ENCODE assay signal across 8 cellular contexts in the genomic region with DNA sequence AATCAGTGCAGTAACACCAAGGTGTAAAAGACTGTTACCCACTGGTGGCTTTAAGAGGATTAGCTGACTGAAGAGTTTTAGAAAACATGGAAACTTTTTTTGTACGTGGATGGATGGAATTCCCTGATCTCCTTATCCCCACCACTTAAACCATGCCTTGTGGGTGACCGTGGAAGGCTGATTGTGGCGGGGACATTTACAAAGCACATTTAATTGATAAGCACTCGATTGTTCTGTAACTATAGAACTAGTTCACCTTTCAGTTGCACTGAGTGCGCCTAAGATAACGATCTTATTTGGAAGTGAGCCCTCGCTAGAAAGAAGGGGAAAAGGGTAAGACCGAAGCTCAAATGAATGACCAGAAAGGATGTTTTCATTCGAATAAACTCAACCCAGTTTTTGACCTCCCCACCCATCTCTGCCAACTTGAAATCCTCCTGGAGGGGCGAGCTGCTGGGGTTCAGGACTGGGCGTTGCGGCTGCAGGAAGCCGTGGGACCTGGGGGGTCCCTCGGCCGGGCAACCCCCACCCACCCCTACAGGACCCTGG. TPM values are rescaled to one million over a fixed set of nuclear protein-coding genes. Genes with fewer than 3 reads are reported as not detected.
A peak's percentile ranks its signal among the peaks of the same experiment; 100 is the strongest.
DNase-seq lines count a peak whose midpoint lies in the region; ATAC-seq and TF ChIP-seq lines count a peak whose summit lies in the region.

No MANE protein-coding gene starts in this region.

- 0 out of 2 replicates have a peak, but pooled peaks cover 7% of the 10 kb centered on the region for H4K20me1 ChIP-seq in PC-3 (ENCODE audit: low read length)

- peak overlapping the region; percentile 75 for H2AFZ ChIP-seq in PC-3 (ENCODE audit: low read length)

- H3K4me1 Mint-ChIP-seq in activated T-cell treated with anti-CD3 and anti-CD28 coated beads, Interleukin-2, amount 50 U/mL, for 24 hours (ENCODE audit: low read depth), result peaks cover 42% of the 10 kb centered on the region

- no peaks in the 10 kb centered on the region for H3K9me3 Mint-ChIP-seq in activated T-cell treated with anti-CD3 and anti-CD28 coated beads, Interleukin-2, amount 50 U/mL, for 24 hours

- H3K4me3 Mint-ChIP-seq in activated T-cell treated with anti-CD3 and anti-CD28 coated beads, Interleukin-2, amount 50 U/mL, for 24 hours, result peak overlapping the region; percentile 82

- H3K4me1 ChIP-seq in PC-3 (ENCODE audit: insufficient read depth, low read length), result peaks cover 10% of the 10 kb centered on the region; the same call in 1 of the 2 replicates
- no peaks in the 10 kb centered on the region for H3K4me1 ChIP-seq in colonic mucosa
- H3K4me1 ChIP-seq in muscle layer of colon (ENCODE audit: insufficient read depth, low read length), result peaks cover 14% of the 10 kb centered on the region

- H3K27me3 Mint-ChIP-seq in activated T-cell treated with anti-CD3 and anti-CD28 coated beads, Interleukin-2, amount 50 U/mL, for 24 hours, result no peaks in the 10 kb centered on the region

- POLR2A ChIA-PET in PC-3 (lab: Charles Lee; ENCODE audit: unreplicated experiment), result interaction anchor here (0.6 kb wide), 1 partner anchor 15 kb away, joined by 3 read pairs; no protein-coding TSS in a partner anchor

- peaks cover 39% of the 10 kb centered on the region for H3K36me3 Mint-ChIP-seq in activated T-cell treated with anti-CD3 and anti-CD28 coated beads, Interleukin-2, amount 50 U/mL, for 24 hours (ENCODE audit: low read depth)

- intact Hi-C loops in PC-3 (cut with micrococcal nuclease), result loop anchor here (1.0 to 5.0 kb wide), 3 partner anchors 41 to 87 kb away; no protein-coding TSS in a partner anchor
- intact Hi-C loops in colonic mucosa (cut with DNase I), result loop anchor here (5.0 kb wide), 2 partner anchors 52 to 78 kb away; no protein-coding TSS in a partner anchor
- intact Hi-C loops in posterior vena cava (cut with DNase I), result loop anchor here (5.0 to 10.0 kb wide), 4 partner anchors 55 to 83 kb away; no protein-coding TSS in a partner anchor

- TSS peak; percentile 46 for BruUV-seq in PC-3 (replicated peaks; lab: Mats Ljungman, UMichigan)

- ATAC-seq in PC-3, result peak; percentile 1
- no peak for ATAC-seq in esophagus mucosa

- peak overlapping the region; percentile 69 for H3K9ac ChIP-seq in PC-3 (ENCODE audit: low read length)
- H3K9ac ChIP-seq in colonic mucosa (ENCODE audit: low read depth in 2 of 2, low read length in 2 of 2), result peak overlapping the region; percentile 76 to 98
- H3K9ac ChIP-seq in muscle layer of colon (ENCODE audit: low read length), result peak overlapping the region; percentile 18

- peak overlapping the region; percentile 78 for H3K27ac ChIP-seq in PC-3 (ENCODE audit: low read length)
- H3K27ac ChIP-seq in colonic mucosa, result peak overlapping the region; percentile 97
- peak overlapping the region; percentile 93 for H3K27ac ChIP-seq in muscle layer of colon (ENCODE audit: low read depth, low read length)

- no peaks in the 10 kb centered on the region for H3K27me3 ChIP-seq in PC-3 (ENCODE audit: low read length)
- no peaks in the 10 kb centered on the region for H3K27me3 ChIP-seq in colonic mucosa
- no peaks in the 10 kb centered on the region for H3K27me3 ChIP-seq in muscle layer of colon (ENCODE audit: control insufficient read depth in 1 of 2, insufficient read depth in 2 of 2, low read length in 2 of 2)

- CTCF ChIA-PET in PC-3 (lab: Charles Lee), result no interaction called here

- H3F3A ChIP-seq in PC-3 (ENCODE audit: low read length, unreplicated experiment), result peaks cover 4% of the 10 kb centered on the region

- H3K9me2 ChIP-seq in PC-3 (replicated peaks; ENCODE audit: low read length), result no peaks in the 10 kb centered on the region

- TF ChIP-seq CTCF in PC-3 (conservative IDR thresholded peaks at IDR 0.05; ENCODE audit: low read depth, low read length) (no peak), colonic mucosa (IDR thresholded peaks at IDR 0.05) (no peak)

- H3K4me3 ChIP-seq in PC-3 (ENCODE audit: low read length) (peak overlapping the region; percentile 69), colonic mucosa (peak overlapping the region; percentile 57), muscle layer of colon (ENCODE audit: low read depth in 1 of 2, low read length in 2 of 2) (peak overlapping the region; percentile 56 to 81)

- peak; percentile 41 for DNase-seq in activated T-cell treated with anti-CD3 and anti-CD28 coated beads, Interleukin-2, amount 50 U/mL, for 24 hours
- no peak for DNase-seq in activated T-cell treated with anti-CD3 and anti-CD28 coated beads, Interleukin-2, amount 50 U/mL, for 1 hour
- DNase-seq in PC-3 (peak; percentile 41), colonic mucosa (no peak), cortex of kidney (lab: John Stamatoyannopoulos, UW) (no peak), posterior vena cava (ENCODE audit: low spot score) (no peak)

- peaks cover 42% of the 10 kb centered on the region for H3K79me2 ChIP-seq in PC-3 (ENCODE audit: low read length)

- peak overlapping the region; percentile 89 for H3K27ac Mint-ChIP-seq in activated T-cell treated with anti-CD3 and anti-CD28 coated beads, Interleukin-2, amount 50 U/mL, for 24 hours

- H3K36me3 ChIP-seq in PC-3 (ENCODE audit: low read depth, low read length) (no peaks in the 10 kb centered on the region), colonic mucosa (no peaks in the 10 kb centered on the region), muscle layer of colon (ENCODE audit: insufficient read depth, low read length) (no peaks in the 10 kb centered on the region)

- H3K4me2 ChIP-seq in PC-3 (ENCODE audit: low read length), result peak overlapping the region; percentile 90

- H3K9me3 ChIP-seq in PC-3 (ENCODE audit: low read length) (no peaks in the 10 kb centered on the region), colonic mucosa (no peaks in the 10 kb centered on the region), muscle layer of colon (ENCODE audit: low read length) (no peaks in the 10 kb centered on the region)

RNA-seq across cellular contexts. Expression of gene RASSF3, which starts 0.7 kb away (rescaled TPM):
- total RNA-seq in PC-3 (2014; rRNA removed) (13.4 and 19.1 TPM in 2 replicates), colonic mucosa (10 to 100 TPM; 52.6 to 90.3 TPM), esophagus mucosa (13.4 TPM), posterior vena cava (100 to 1,000 TPM; 246 to 312 TPM)

Comparison
In these comparisons a context has a peak if more than half of its experiments do, and no peak if none do; other contexts are left out.
1. DNase-seq: peak in activated T-cell treated with anti-CD3 and anti-CD28 coated beads, Interleukin-2, amount 50 U/mL, for 24 hours (single experiment) and PC-3 (single experiment); none in activated T-cell treated with anti-CD3 and anti-CD28 coated beads, Interleukin-2, amount 50 U/mL, for 1 hour (single experiment), colonic mucosa (single experiment), cortex of kidney (single experiment) and posterior vena cava (single experiment).
2. H3K9ac ChIP-seq: peak in every context shown above with its lines; median percentile 87 in colonic mucosa; 69 in PC-3; 18 in muscle layer of colon.
3. Peak in every context shown above with its lines, with median percentiles within 50 percentile points of each other: H3K27ac ChIP-seq and H3K4me3 ChIP-seq.